16 cellular contexts compared by ENCODE assay signal in genomic region chr3:111237906-111238305, GRCh38.
"Had no signal": no experiment of that assay in that cellular context is flagged by ENCODE, and none has a peak within 500 bp of the region (broad histone marks: within the 10 kb centered on the region; RNA-seq: fewer than 3 reads in every experiment).

No MANE protein-coding gene starts in this region.

- H3K4me3 ChIP-seq: psoas muscle, transverse colon, vagina had no signal

- H3K4me3 Mint-ChIP-seq: activated B cell treated with CpG ODN at 0.5 μM for 24 hours; brain; dendritic cell treated with granulocyte-macrophage colony-stimulating factor and Interleukin-4, amounts not matched to agents 40 ng/mL and 50 ng/mL, for 4 days; neural crest cell; T-helper 17 cell had no signal

- H3K9me3 Mint-ChIP-seq: activated naive CD4-positive, alpha-beta T cell treated with anti-CD3 and anti-CD28 coated beads, Interleukin-2, amount 50 U/mL, for 24 hours had no signal

- H3K27me3 Mint-ChIP-seq: activated B cell treated with CpG ODN at 0.5 μM for 24 hours; activated naive CD4-positive, alpha-beta T cell treated with anti-CD3 and anti-CD28 coated beads, Interleukin-2, amount 50 U/mL, for 24 hours; brain; dendritic cell treated with granulocyte-macrophage colony-stimulating factor and Interleukin-4, amounts not matched to agents 40 ng/mL and 50 ng/mL, for 4 days; T-helper 17 cell had no signal

- DNase-seq: activated B cell treated with CpG ODN at 0.5 μM for 24 hours; activated CD4-positive, alpha-beta T cell treated with anti-CD3 and anti-CD28 coated beads, Interleukin-2, amount 50 U/mL, for 1 hour; amniotic stem cell; cerebellar nuclear complex; effector memory CD4-positive, alpha-beta T cell; foreskin keratinocyte; psoas muscle; stimulated activated naive CD8-positive, alpha-beta T cell treated with anti-CD3 and anti-CD28 coated beads, Interleukin-15, Interleukin-2, amounts not matched to agents 100 U/mL and 50 U/mL, for 24 hours; T-helper 17 cell; transverse colon had no signal

- H3K27ac Mint-ChIP-seq: activated B cell treated with CpG ODN at 0.5 μM for 24 hours; brain; dendritic cell treated with granulocyte-macrophage colony-stimulating factor and Interleukin-4, amounts not matched to agents 40 ng/mL and 50 ng/mL, for 4 days; T-helper 17 cell had no signal

- H3K36me3 ChIP-seq: transverse colon, vagina had no signal

- ATAC-seq: foreskin keratinocyte; psoas muscle; sciatic nerve; stimulated activated naive CD8-positive, alpha-beta T cell treated with anti-CD3 and anti-CD28 coated beads, Interleukin-15, Interleukin-2, amounts not matched to agents 100 U/mL and 50 U/mL, for 24 hours; T-helper 17 cell had no signal

- H3K4me1 Mint-ChIP-seq: brain, neural crest cell had no signal

- H3K27ac ChIP-seq: foreskin keratinocyte, psoas muscle, transverse colon, vagina had no signal

- H3K9me3 ChIP-seq: vagina had no signal

- H3K4me1 ChIP-seq: foreskin keratinocyte, psoas muscle, transverse colon, vagina had no signal

- H3K36me3 Mint-ChIP-seq: brain had no signal

- H3K27me3 ChIP-seq: foreskin keratinocyte, transverse colon, vagina had no signal
